Comparison of ENCODE assay signal across 8 cellular contexts in the genomic region with DNA sequence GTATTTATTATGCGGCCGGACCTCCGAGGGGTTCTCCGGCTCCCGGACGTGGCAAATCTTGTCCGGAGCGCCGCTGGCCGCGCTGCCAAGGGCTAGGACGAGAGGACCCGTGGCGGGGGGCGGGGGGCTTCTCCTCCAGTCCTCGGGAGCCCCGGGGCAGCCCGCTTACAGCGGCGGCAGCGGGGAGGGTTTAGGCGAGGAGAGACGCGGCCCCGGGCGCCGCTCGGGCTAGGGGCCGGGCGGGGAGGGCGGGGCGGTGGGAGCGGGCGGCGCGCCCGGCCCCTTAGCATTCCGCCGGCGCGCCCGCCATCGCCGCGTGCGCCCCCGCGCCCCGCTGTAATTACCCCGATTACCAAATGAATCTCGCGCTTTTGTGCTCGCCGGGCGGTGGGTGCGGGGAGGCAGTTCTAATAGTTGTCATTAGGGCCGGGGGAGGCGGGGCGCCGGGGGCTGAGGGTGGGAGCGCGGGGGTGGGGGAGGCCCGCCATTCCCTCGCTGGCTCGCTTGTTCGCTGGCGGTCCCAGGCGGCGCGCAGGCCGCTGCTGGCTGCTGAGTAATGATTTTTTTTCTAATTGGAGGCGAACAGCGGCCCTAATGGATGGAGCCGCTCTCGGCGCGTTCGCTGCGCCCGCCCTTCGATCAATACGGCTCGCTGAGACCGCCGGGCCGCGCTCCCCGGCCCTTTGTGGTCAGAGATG.
DNase-seq lines count a peak whose midpoint lies in the region; ATAC-seq and TF ChIP-seq lines count a peak whose summit lies in the region.

No MANE protein-coding gene starts in this region.

- peaks cover 5% of the 10 kb centered on the region for H3K27me3 Mint-ChIP-seq in activated CD8-positive, alpha-beta T cell treated with anti-CD3 and anti-CD28 coated beads for 36 hours

- peak; percentile 32 for DNase-seq in stimulated activated CD4-positive, alpha-beta T cell treated with anti-CD3 and anti-CD28 coated beads, Interleukin-12 subunit alpha, Interleukin-12 subunit beta, amount 100 ng/mL, for 4 hours
- DNase-seq in stimulated activated CD4-positive, alpha-beta T cell treated with anti-CD3 and anti-CD28 coated beads, Interleukin-2, amount 100 ng/mL, for 48 hours = no peak
- peak; percentile 37 for DNase-seq in activated CD8-positive, alpha-beta T cell treated with anti-CD3 and anti-CD28 coated beads for 36 hours
- peak; percentile 43 for DNase-seq in left cardiac atrium
- peak; percentile 36 to 45 for DNase-seq in stimulated activated CD4-positive, alpha-beta T cell treated with anti-CD3 and anti-CD28 coated beads, Interleukin-1b, Interleukin-23, amount 100 ng/mL, for 4 hours (ENCODE audit: low read depth in 2 of 2)

- TF ChIP-seq CTCF in activated CD8-positive, alpha-beta T cell treated with anti-CD3 and anti-CD28 coated beads for 36 hours (IDR thresholded peaks at IDR 0.05) = no peak

- CTCF ChIA-PET in activated CD8-positive, alpha-beta T cell treated with anti-CD3 and anti-CD28 coated beads for 36 hours (lab: Charles Lee) = no interaction called here

- H3K36me3 Mint-ChIP-seq in activated CD8-positive, alpha-beta T cell treated with anti-CD3 and anti-CD28 coated beads for 36 hours (ENCODE audit: low read depth) = no peaks in the 10 kb centered on the region

- peak overlapping the region; percentile 26 for H3K4me3 Mint-ChIP-seq in activated CD8-positive, alpha-beta T cell treated with anti-CD3 and anti-CD28 coated beads for 36 hours

- ATAC-seq in activated CD8-positive, alpha-beta T cell treated with anti-CD3 and anti-CD28 coated beads for 36 hours = peak; percentile 32
- ATAC-seq in left cardiac atrium = peak; percentile 58 to 70
- no peak for ATAC-seq in HG03571 (IDR thresholded peaks at IDR 0.05; ENCODE audit: unreplicated experiment)
- no peak for ATAC-seq in GM18519 (IDR thresholded peaks at IDR 0.05; ENCODE audit: low FRiP score, unreplicated experiment)
- ATAC-seq in HG02571 (IDR thresholded peaks at IDR 0.05; ENCODE audit: unreplicated experiment) = no peak

- POLR2A ChIA-PET in activated CD8-positive, alpha-beta T cell treated with anti-CD3 and anti-CD28 coated beads for 36 hours (lab: Charles Lee) = no interaction called here

- peaks cover 20% of the 10 kb centered on the region for H3K4me1 Mint-ChIP-seq in activated CD8-positive, alpha-beta T cell treated with anti-CD3 and anti-CD28 coated beads for 36 hours (ENCODE audit: low read depth)

- intact Hi-C loops in activated CD8-positive, alpha-beta T cell treated with anti-CD3 and anti-CD28 coated beads for 36 hours (cut with micrococcal nuclease) = no loop called here
- intact Hi-C loops in left cardiac atrium (cut with DNase I) = loop anchor here in 1 of 2 donors (10.0 kb wide), 1 partner anchor 84 kb away; no protein-coding TSS in a partner anchor

- peaks cover 4% of the 10 kb centered on the region for H3K9me3 Mint-ChIP-seq in activated CD8-positive, alpha-beta T cell treated with anti-CD3 and anti-CD28 coated beads for 36 hours

- H3K27ac Mint-ChIP-seq in activated CD8-positive, alpha-beta T cell treated with anti-CD3 and anti-CD28 coated beads for 36 hours = no peak overlapping the region

Comparison
In these comparisons a context has a peak if more than half of its experiments do, and no peak if none do; other contexts are left out.
1. DNase-seq: peak in stimulated activated CD4-positive, alpha-beta T cell treated with anti-CD3 and anti-CD28 coated beads, Interleukin-12 subunit alpha, Interleukin-12 subunit beta, amount 100 ng/mL, for 4 hours (single experiment), activated CD8-positive, alpha-beta T cell treated with anti-CD3 and anti-CD28 coated beads for 36 hours (single experiment), left cardiac atrium (single experiment) and stimulated activated CD4-positive, alpha-beta T cell treated with anti-CD3 and anti-CD28 coated beads, Interleukin-1b, Interleukin-23, amount 100 ng/mL, for 4 hours (2 of 2); none in stimulated activated CD4-positive, alpha-beta T cell treated with anti-CD3 and anti-CD28 coated beads, Interleukin-2, amount 100 ng/mL, for 48 hours (0 of 2).
2. ATAC-seq: peak in activated CD8-positive, alpha-beta T cell treated with anti-CD3 and anti-CD28 coated beads for 36 hours (single experiment) and left cardiac atrium (2 of 2); none in HG03571 (single experiment), GM18519 (single experiment) and HG02571 (single experiment).